ENCODE assay signal across 8 cellular contexts in genomic region chr7:148932-149855, GRCh38. TPM values are rescaled to one million over a fixed set of nuclear protein-coding genes. Genes with fewer than 3 reads are reported as not detected.
DNase-seq lines count a peak whose midpoint lies in the region; ATAC-seq and TF ChIP-seq lines count a peak whose summit lies in the region.

No MANE protein-coding gene starts in this region.

- no peaks in the 10 kb centered on the region for H3K27me3 ChIP-seq in muscle layer of colon (ENCODE audit: control insufficient read depth in 1 of 2, insufficient read depth in 2 of 2, low read length in 2 of 2)

- peak overlapping the region; percentile 77 for H3K27ac ChIP-seq in muscle layer of colon (ENCODE audit: low read depth, low read length)

- no peak overlapping the region for H3K9ac ChIP-seq in muscle layer of colon (ENCODE audit: low read length)

- H3K4me3 ChIP-seq in Jurkat, Clone E6-1 (ENCODE audit: low read length) = peak overlapping the region; percentile 70
- peak overlapping the region; percentile 61 to 71 for H3K4me3 ChIP-seq in muscle layer of colon (ENCODE audit: low read depth in 1 of 2, low read length in 2 of 2)

- H3K4me1 ChIP-seq in muscle layer of colon (ENCODE audit: insufficient read depth, low read length) = peaks cover 17% of the 10 kb centered on the region

- H3K36me3 ChIP-seq in muscle layer of colon (ENCODE audit: insufficient read depth, low read length) = no peaks in the 10 kb centered on the region

- peak; percentile 80 for DNase-seq in DMS53 (lab: John Stamatoyannopoulos, UW)
- peak; percentile 97 for DNase-seq in Jurkat, Clone E6-1 (ENCODE audit: low read depth, low spot score)
- peak; percentile 96 to 97 for DNase-seq in activated T-cell treated with anti-CD3 and anti-CD28 coated beads, Interleukin-2, amount 50 U/mL, for 48 hours
- DNase-seq in stimulated activated CD8-positive, alpha-beta memory T cell treated with anti-CD3 and anti-CD28 coated beads, Interleukin-7, amount 100 ng/mL, for 1 hour (ENCODE audit: low read depth in 2 of 2) = peak; percentile 91 to 93

- H3K9me3 ChIP-seq in muscle layer of colon (ENCODE audit: low read length) = no peaks in the 10 kb centered on the region

- peak; percentile 90 for ATAC-seq in GM21717 (IDR thresholded peaks at IDR 0.05; ENCODE audit: unreplicated experiment)
- peak; percentile 99 for ATAC-seq in esophagus mucosa

TF ChIP-seq in PFSK-1, 5 proteins besides CTCF, POLR2A, EP300 and RAD21:
- peak; percentile 74; the same call in 1 of the 2 replicates for TF ChIP-seq TAF1 (IDR thresholded peaks at IDR 0.05; ENCODE audit: borderline replicate concordance, insufficient read depth, low read length)
- TF ChIP-seq POLR2AphosphoS5 (IDR thresholded peaks at IDR 0.05; ENCODE audit: low read depth, low read length) = peak; percentile 85
- no peak for TF ChIP-seq REST (IDR thresholded peaks at IDR 0.05; ENCODE audit: insufficient read depth in 1 of 2, low read depth in 2 of 2, low read length in 2 of 2)
- TF ChIP-seq SIN3A (IDR thresholded peaks at IDR 0.05; ENCODE audit: borderline replicate concordance, insufficient read depth, low read length) = no peak
- TF ChIP-seq FOXP2 (optimal IDR thresholded peaks at IDR 0.05; ENCODE audit: borderline replicate concordance, extremely low read depth, extremely low read length, insufficient read depth) = no peak

RNA-seq across cellular contexts. Expression of gene FAM20C, which starts 43.2 kb away (rescaled TPM):
- polyA plus RNA-seq in Jurkat, Clone E6-1 (2012; ENCODE audit: insufficient read depth, insufficient read length) = 0.88 TPM
- 131 TPM for polyA plus RNA-seq in PFSK-1 (2012; ENCODE audit: insufficient read length, low read depth)
- 12.6 TPM for total RNA-seq in esophagus mucosa

Comparison
In these comparisons a context has a peak if more than half of its experiments do, and no peak if none do; other contexts are left out.
1. Peak in every context shown above with its lines: DNase-seq, ATAC-seq, H3K4me3 ChIP-seq and H3K27ac ChIP-seq.